Comparison of ENCODE assay signal across 10 cellular contexts in genomic region chr3:69236808-69237707, GRCh38.
DNase-seq lines count a peak whose midpoint lies in the region; ATAC-seq, FAIRE-seq and TF ChIP-seq lines count a peak whose summit lies in the region.
"Had no signal": no experiment of that assay in that cellular context is flagged by ENCODE, and none has a peak within 500 bp of the region (broad histone marks: within the 10 kb centered on the region; RNA-seq: fewer than 3 reads in every experiment).

No MANE protein-coding gene starts in this region.

- TF ChIP-seq CTCF in CD4-positive, alpha-beta T cell (IDR thresholded peaks at IDR 0.05) = no peak
- TF ChIP-seq CTCF in endothelial cell (IDR thresholded peaks at IDR 0.05; ENCODE audit: unreplicated experiment) = no peak
- no peak for TF ChIP-seq CTCF in HFFc6 (IDR thresholded peaks at IDR 0.05)
- TF ChIP-seq CTCF in D721Med (IDR thresholded peaks at IDR 0.05; ENCODE audit: insufficient read depth, missing control alignments) = no peak

- no peak overlapping the region for H3K27ac ChIP-seq in CD4-positive, alpha-beta T cell (ENCODE audit: low read depth, low read length)
- no peak overlapping the region for H3K27ac ChIP-seq in naive thymus-derived CD4-positive, alpha-beta T cell (ENCODE audit: low read depth, low read length)

- no peaks in the 10 kb centered on the region for H3K9me3 Mint-ChIP-seq in CD4-positive, alpha-beta T cell
- H3K9me3 Mint-ChIP-seq in endothelial cell (ENCODE audit: unreplicated experiment) (no peaks in the 10 kb centered on the region), HFFc6 (no peaks in the 10 kb centered on the region)
- peaks cover 0 to 1% (median 0%) of the 10 kb centered on the region in 11 donors for H3K9me3 Mint-ChIP-seq in naive thymus-derived CD4-positive, alpha-beta T cell

- H3K4me1 ChIP-seq in naive thymus-derived CD4-positive, alpha-beta T cell (ENCODE audit: control insufficient read depth in 2 of 2, insufficient read depth in 2 of 2, low read length in 2 of 2) = peaks cover 5 to 17% of the 10 kb centered on the region in 2 donors

- POLR2A ChIA-PET in CD4-positive, alpha-beta T cell (lab: Charles Lee) = interaction anchor here (1.1 kb wide), 1 partner anchor 37 kb away, joined by 3 read pairs; no protein-coding TSS in a partner anchor
- POLR2A ChIA-PET in naive thymus-derived CD4-positive, alpha-beta T cell (lab: Charles Lee) = no interaction called here

- H3K27me3 Mint-ChIP-seq in CD4-positive, alpha-beta T cell = no peaks in the 10 kb centered on the region
- H3K27me3 Mint-ChIP-seq in endothelial cell (ENCODE audit: unreplicated experiment) (peaks cover 3% of the 10 kb centered on the region), HFFc6 (ENCODE audit: insufficient read depth) (peaks cover 36% of the 10 kb centered on the region)
- H3K27me3 Mint-ChIP-seq in naive thymus-derived CD4-positive, alpha-beta T cell = no peaks in the 10 kb centered on the region

- H3K4me1 Mint-ChIP-seq in CD4-positive, alpha-beta T cell (ENCODE audit: low read depth) = peaks cover 20% of the 10 kb centered on the region
- H3K4me1 Mint-ChIP-seq in endothelial cell (ENCODE audit: unreplicated experiment) (peaks cover 67% of the 10 kb centered on the region), HFFc6 (ENCODE audit: low read depth) (no peaks in the 10 kb centered on the region)
- H3K4me1 Mint-ChIP-seq in naive thymus-derived CD4-positive, alpha-beta T cell = peaks cover 9 to 33% (median 19%) of the 10 kb centered on the region in 7 donors

- no peaks in the 10 kb centered on the region for H3K36me3 Mint-ChIP-seq in CD4-positive, alpha-beta T cell (ENCODE audit: low read depth)
- H3K36me3 Mint-ChIP-seq in endothelial cell (ENCODE audit: low read depth, unreplicated experiment) (peaks cover 19% of the 10 kb centered on the region), HFFc6 (ENCODE audit: low read depth) (no peaks in the 10 kb centered on the region)
- peaks cover 0 to 5% (median 0%) of the 10 kb centered on the region in 5 donors for H3K36me3 Mint-ChIP-seq in naive thymus-derived CD4-positive, alpha-beta T cell

- H3K27me3 ChIP-seq in CD4-positive, alpha-beta T cell (ENCODE audit: control insufficient read depth, insufficient read depth, low read length) = no peaks in the 10 kb centered on the region
- no peaks in the 10 kb centered on the region for H3K27me3 ChIP-seq in naive thymus-derived CD4-positive, alpha-beta T cell (ENCODE audit: control insufficient read depth in 2 of 2, insufficient read depth in 2 of 2, low read length in 2 of 2)

- no peak for DNase-seq in CD4-positive, alpha-beta T cell
- DNase-seq in OCI-M1 (lab: John Stamatoyannopoulos, UW) (peak; percentile 40), endothelial cell (ENCODE audit: low spot score) (peak; percentile 28), HFFc6 (no peak), NCI-H774 (lab: John Stamatoyannopoulos, UW) (no peak), D721Med (ENCODE audit: insufficient read length, low spot score) (no peak)
- DNase-seq in naive thymus-derived CD4-positive, alpha-beta T cell = peak in 1 of 9 donors; percentile 5
- DNase-seq: stimulated activated CD4-positive, alpha-beta T cell treated with anti-CD3 and anti-CD28 coated beads, Interleukin-15, amount 100 ng/mL, for 24 hours had no signal

- no peak for FAIRE-seq in D721Med (lab: Jason Lieb, UNC)
- FAIRE-seq: urothelium cell line had no signal

- ATAC-seq in CD4-positive, alpha-beta T cell (ENCODE audit: poor library complexity) = no peak
- no peak for ATAC-seq in naive thymus-derived CD4-positive, alpha-beta T cell
- no peak for ATAC-seq in HG02763 (IDR thresholded peaks at IDR 0.05; ENCODE audit: unreplicated experiment)

- H3K36me3 ChIP-seq in naive thymus-derived CD4-positive, alpha-beta T cell (ENCODE audit: control insufficient read depth in 2 of 3, insufficient read depth in 3 of 3, low read length in 3 of 3) = no peaks in the 10 kb centered on the region

- H3K4me3 Mint-ChIP-seq in CD4-positive, alpha-beta T cell = peak overlapping the region; percentile 27
- H3K4me3 Mint-ChIP-seq in endothelial cell (ENCODE audit: unreplicated experiment) (peak overlapping the region; percentile 90), HFFc6 (no peak overlapping the region)
- peak overlapping the region in 8 of 10 donors; percentile 58 to 78 (median 68) for H3K4me3 Mint-ChIP-seq in naive thymus-derived CD4-positive, alpha-beta T cell

- no peak overlapping the region for H3K4me3 ChIP-seq in naive thymus-derived CD4-positive, alpha-beta T cell (ENCODE audit: low read length)

- CTCF ChIA-PET in CD4-positive, alpha-beta T cell (lab: Charles Lee) = interaction anchor here (1.2 to 1.4 kb wide), 2 partner anchors 9 to 39 kb away, joined by 3 read pairs; no protein-coding TSS in a partner anchor
- CTCF ChIA-PET in naive thymus-derived CD4-positive, alpha-beta T cell (lab: Charles Lee) = interaction anchor here (0.6 to 2.1 kb wide), 8 partner anchors 13 to 116 kb away, joined by 3 to 11 read pairs (median 3); no protein-coding TSS in a partner anchor

- intact Hi-C loops in CD4-positive, alpha-beta T cell (cut with DNase I, micrococcal nuclease) = no loop called here
- intact Hi-C loops in naive thymus-derived CD4-positive, alpha-beta T cell (cut with micrococcal nuclease) = loop anchor here (1.0 to 5.0 kb wide), 5 partner anchors 16 to 76 kb away; no protein-coding TSS in a partner anchor

- no peak overlapping the region for H3K27ac Mint-ChIP-seq in CD4-positive, alpha-beta T cell
- H3K27ac Mint-ChIP-seq in endothelial cell (ENCODE audit: unreplicated experiment) (peak overlapping the region; percentile 89), HFFc6 (no peak overlapping the region)
- peak overlapping the region in 8 of 9 donors; percentile 1 to 80 (median 42) for H3K27ac Mint-ChIP-seq in naive thymus-derived CD4-positive, alpha-beta T cell

- no peaks in the 10 kb centered on the region for H3K9me3 ChIP-seq in CD4-positive, alpha-beta T cell (ENCODE audit: control insufficient read depth, low read length)
- H3K9me3 ChIP-seq in naive thymus-derived CD4-positive, alpha-beta T cell (ENCODE audit: control insufficient read depth in 2 of 3, low read length in 3 of 3) = no peaks in the 10 kb centered on the region

Comparison
In these comparisons a context has a peak if more than half of its experiments do, and no peak if none do; other contexts are left out.
1. DNase-seq: peak in OCI-M1 (single experiment) and endothelial cell (single experiment); none in CD4-positive, alpha-beta T cell (0 of 10), HFFc6 (single experiment), NCI-H774 (single experiment) and D721Med (single experiment).
2. H3K27ac Mint-ChIP-seq: peak in endothelial cell (single experiment) and naive thymus-derived CD4-positive, alpha-beta T cell (8 of 9); none in CD4-positive, alpha-beta T cell (single experiment) and HFFc6 (single experiment).
3. intact Hi-C loops: an anchor here in naive thymus-derived CD4-positive, alpha-beta T cell (1.0 to 5.0 kb wide); none called in CD4-positive, alpha-beta T cell.